ENCODE assay signal across 1 cellular context in the genomic region with DNA sequence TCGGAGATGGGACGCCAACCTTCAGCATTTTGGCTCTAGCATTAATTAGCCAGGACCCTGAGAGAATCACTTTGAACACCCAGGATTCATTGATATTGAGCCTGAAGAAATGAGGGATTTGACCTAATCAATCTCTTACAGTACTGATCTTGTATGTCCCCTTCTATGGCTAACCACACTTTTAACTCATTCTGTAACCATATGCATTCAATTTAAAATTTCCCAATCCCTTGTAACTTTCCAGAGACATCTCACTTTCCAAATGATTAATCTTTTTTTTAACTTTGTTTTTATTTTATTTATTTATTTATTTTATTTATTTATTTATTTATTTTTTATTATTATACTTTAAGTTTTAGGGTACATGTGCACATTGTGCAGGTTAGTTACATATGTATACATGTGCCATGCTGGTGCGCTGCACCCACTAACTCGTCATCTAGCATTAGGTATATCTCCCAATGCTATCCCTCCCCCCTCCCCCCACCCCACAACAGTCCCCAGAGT.
TF ChIP-seq lines count a peak whose summit lies in the region.

No MANE protein-coding gene starts in this region.

TF ChIP-seq in HEK293, 187 proteins besides CTCF, POLR2A, EP300 and RAD21:
- TF ChIP-seq, protein P1, sequence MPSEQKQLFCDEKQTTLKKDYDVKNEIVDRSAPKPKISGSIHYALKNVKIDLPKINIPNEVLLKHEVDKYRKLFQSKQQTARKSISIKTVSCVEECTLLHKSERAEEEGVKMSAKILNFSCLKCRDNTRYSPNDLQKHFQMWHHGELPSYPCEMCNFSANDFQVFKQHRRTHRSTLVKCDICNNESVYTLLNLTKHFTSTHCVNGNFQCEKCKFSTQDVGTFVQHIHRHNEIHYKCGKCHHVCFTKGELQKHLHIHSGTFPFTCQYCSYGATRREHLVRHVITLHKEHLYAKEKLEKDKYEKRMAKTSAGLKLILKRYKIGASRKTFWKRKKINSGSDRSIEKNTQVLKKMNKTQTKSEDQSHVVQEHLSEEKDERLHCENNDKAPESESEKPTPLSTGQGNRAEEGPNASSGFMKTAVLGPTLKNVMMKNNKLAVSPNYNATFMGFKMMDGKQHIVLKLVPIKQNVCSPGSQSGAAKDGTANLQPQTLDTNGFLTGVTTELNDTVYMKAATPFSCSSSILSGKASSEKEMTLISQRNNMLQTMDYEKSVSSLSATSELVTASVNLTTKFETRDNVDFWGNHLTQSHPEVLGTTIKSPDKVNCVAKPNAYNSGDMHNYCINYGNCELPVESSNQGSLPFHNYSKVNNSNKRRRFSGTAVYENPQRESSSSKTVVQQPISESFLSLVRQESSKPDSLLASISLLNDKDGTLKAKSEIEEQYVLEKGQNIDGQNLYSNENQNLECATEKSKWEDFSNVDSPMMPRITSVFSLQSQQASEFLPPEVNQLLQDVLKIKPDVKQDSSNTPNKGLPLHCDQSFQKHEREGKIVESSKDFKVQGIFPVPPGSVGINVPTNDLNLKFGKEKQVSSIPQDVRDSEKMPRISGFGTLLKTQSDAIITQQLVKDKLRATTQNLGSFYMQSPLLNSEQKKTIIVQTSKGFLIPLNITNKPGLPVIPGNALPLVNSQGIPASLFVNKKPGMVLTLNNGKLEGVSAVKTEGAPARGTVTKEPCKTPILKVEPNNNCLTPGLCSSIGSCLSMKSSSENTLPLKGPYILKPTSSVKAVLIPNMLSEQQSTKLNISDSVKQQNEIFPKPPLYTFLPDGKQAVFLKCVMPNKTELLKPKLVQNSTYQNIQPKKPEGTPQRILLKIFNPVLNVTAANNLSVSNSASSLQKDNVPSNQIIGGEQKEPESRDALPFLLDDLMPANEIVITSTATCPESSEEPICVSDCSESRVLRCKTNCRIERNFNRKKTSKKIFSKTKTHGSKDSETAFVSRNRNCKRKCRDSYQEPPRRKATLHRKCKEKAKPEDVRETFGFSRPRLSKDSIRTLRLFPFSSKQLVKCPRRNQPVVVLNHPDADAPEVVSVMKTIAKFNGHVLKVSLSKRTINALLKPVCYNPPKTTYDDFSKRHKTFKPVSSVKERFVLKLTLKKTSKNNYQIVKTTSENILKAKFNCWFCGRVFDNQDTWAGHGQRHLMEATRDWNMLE (tag by site-specific recombination; conservative IDR thresholded peaks at IDR 0.05; ENCODE audit: low read depth) = peak; percentile 90
- TF ChIP-seq, protein P2, sequence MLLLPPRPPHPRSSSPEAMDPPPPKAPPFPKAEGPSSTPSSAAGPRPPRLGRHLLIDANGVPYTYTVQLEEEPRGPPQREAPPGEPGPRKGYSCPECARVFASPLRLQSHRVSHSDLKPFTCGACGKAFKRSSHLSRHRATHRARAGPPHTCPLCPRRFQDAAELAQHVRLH (tag by site-specific recombination; IDR thresholded peaks at IDR 0.05) = 0 out of 2 replicates have a peak, but pooled peaks have one; percentile 31
- 0 out of 2 replicates have a peak, but pooled peaks have one; percentile 27 for TF ChIP-seq ZBTB21 (tag by site-specific recombination; IDR thresholded peaks at IDR 0.05)
- peak; percentile 48; the same call in 1 of the 2 replicates for TF ChIP-seq ZNF558 (tag by site-specific recombination; IDR thresholded peaks at IDR 0.05)
- TF ChIP-seq, protein P3, sequence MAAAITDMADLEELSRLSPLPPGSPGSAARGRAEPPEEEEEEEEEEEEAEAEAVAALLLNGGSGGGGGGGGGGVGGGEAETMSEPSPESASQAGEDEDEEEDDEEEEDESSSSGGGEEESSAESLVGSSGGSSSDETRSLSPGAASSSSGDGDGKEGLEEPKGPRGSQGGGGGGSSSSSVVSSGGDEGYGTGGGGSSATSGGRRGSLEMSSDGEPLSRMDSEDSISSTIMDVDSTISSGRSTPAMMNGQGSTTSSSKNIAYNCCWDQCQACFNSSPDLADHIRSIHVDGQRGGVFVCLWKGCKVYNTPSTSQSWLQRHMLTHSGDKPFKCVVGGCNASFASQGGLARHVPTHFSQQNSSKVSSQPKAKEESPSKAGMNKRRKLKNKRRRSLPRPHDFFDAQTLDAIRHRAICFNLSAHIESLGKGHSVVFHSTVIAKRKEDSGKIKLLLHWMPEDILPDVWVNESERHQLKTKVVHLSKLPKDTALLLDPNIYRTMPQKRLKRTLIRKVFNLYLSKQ (tag by site-specific recombination; IDR thresholded peaks at IDR 0.05; ENCODE audit: borderline replicate concordance) = 0 out of 2 replicates have a peak, but pooled peaks have one; percentile 75
- TF ChIP-seq, protein P4, sequence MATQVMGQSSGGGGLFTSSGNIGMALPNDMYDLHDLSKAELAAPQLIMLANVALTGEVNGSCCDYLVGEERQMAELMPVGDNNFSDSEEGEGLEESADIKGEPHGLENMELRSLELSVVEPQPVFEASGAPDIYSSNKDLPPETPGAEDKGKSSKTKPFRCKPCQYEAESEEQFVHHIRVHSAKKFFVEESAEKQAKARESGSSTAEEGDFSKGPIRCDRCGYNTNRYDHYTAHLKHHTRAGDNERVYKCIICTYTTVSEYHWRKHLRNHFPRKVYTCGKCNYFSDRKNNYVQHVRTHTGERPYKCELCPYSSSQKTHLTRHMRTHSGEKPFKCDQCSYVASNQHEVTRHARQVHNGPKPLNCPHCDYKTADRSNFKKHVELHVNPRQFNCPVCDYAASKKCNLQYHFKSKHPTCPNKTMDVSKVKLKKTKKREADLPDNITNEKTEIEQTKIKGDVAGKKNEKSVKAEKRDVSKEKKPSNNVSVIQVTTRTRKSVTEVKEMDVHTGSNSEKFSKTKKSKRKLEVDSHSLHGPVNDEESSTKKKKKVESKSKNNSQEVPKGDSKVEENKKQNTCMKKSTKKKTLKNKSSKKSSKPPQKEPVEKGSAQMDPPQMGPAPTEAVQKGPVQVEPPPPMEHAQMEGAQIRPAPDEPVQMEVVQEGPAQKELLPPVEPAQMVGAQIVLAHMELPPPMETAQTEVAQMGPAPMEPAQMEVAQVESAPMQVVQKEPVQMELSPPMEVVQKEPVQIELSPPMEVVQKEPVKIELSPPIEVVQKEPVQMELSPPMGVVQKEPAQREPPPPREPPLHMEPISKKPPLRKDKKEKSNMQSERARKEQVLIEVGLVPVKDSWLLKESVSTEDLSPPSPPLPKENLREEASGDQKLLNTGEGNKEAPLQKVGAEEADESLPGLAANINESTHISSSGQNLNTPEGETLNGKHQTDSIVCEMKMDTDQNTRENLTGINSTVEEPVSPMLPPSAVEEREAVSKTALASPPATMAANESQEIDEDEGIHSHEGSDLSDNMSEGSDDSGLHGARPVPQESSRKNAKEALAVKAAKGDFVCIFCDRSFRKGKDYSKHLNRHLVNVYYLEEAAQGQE (tag by site-specific recombination; IDR thresholded peaks at IDR 0.05) = peak; percentile 78
- TF ChIP-seq ZXDB (tag by site-specific recombination; IDR thresholded peaks at IDR 0.05) = peak; percentile 78
- peak; percentile 92 for TF ChIP-seq ZNF426 (tag by site-specific recombination; IDR thresholded peaks at IDR 0.05)
- TF ChIP-seq ZNF510 (tag by site-specific recombination; IDR thresholded peaks at IDR 0.05; ENCODE audit: insufficient replicate concordance) = peak; percentile 82
- 0 out of 2 replicates have a peak, but pooled peaks have one; percentile 45 for TF ChIP-seq ZNF266 (tag by site-specific recombination; IDR thresholded peaks at IDR 0.05; ENCODE audit: low read depth)
- TF ChIP-seq ZNF654 (tag by site-specific recombination; IDR thresholded peaks at IDR 0.05; ENCODE audit: low read depth) = peak; percentile 37
- TF ChIP-seq ZNF664 (tag by site-specific recombination; IDR thresholded peaks at IDR 0.05) = peak; percentile 49; the same call in 1 of the 2 replicates
- peak; percentile 61; the same call in 1 of the 2 replicates for TF ChIP-seq ZNF501 (tag by site-specific recombination; IDR thresholded peaks at IDR 0.05)
- TF ChIP-seq ZNF354C (tag by site-specific recombination; IDR thresholded peaks at IDR 0.05; ENCODE audit: borderline replicate concordance, low read depth) = peak; percentile 76; the same call in 1 of the 2 replicates
- 0 out of 2 replicates have a peak, but pooled peaks have one; percentile 48 for TF ChIP-seq ZBTB1 (tag by site-specific recombination; IDR thresholded peaks at IDR 0.05)
- TF ChIP-seq ZNF202 (tag by site-specific recombination; IDR thresholded peaks at IDR 0.05; ENCODE audit: borderline replicate concordance) = peak; percentile 78; the same call in 1 of the 2 replicates
- TF ChIP-seq ZNF555 (tag by site-specific recombination; conservative IDR thresholded peaks at IDR 0.05) = peak; percentile 89
- TF ChIP-seq ZNF433 (tag by site-specific recombination; IDR thresholded peaks at IDR 0.05; ENCODE audit: low read depth) = peak; percentile 72
- TF ChIP-seq ZBTB8A (tag by site-specific recombination; IDR thresholded peaks at IDR 0.05) = peak; percentile 80
- peak; percentile 78 for TF ChIP-seq ZNF623 (tag by site-specific recombination; IDR thresholded peaks at IDR 0.05)
- TF ChIP-seq ZNF394 (tag by site-specific recombination; IDR thresholded peaks at IDR 0.05; ENCODE audit: borderline replicate concordance) = peak; percentile 94
- 0 out of 2 replicates have a peak, but pooled peaks have one; percentile 33 for TF ChIP-seq ZNF302 (tag by site-specific recombination; IDR thresholded peaks at IDR 0.05; ENCODE audit: low read depth)
- TF ChIP-seq, protein P5, sequence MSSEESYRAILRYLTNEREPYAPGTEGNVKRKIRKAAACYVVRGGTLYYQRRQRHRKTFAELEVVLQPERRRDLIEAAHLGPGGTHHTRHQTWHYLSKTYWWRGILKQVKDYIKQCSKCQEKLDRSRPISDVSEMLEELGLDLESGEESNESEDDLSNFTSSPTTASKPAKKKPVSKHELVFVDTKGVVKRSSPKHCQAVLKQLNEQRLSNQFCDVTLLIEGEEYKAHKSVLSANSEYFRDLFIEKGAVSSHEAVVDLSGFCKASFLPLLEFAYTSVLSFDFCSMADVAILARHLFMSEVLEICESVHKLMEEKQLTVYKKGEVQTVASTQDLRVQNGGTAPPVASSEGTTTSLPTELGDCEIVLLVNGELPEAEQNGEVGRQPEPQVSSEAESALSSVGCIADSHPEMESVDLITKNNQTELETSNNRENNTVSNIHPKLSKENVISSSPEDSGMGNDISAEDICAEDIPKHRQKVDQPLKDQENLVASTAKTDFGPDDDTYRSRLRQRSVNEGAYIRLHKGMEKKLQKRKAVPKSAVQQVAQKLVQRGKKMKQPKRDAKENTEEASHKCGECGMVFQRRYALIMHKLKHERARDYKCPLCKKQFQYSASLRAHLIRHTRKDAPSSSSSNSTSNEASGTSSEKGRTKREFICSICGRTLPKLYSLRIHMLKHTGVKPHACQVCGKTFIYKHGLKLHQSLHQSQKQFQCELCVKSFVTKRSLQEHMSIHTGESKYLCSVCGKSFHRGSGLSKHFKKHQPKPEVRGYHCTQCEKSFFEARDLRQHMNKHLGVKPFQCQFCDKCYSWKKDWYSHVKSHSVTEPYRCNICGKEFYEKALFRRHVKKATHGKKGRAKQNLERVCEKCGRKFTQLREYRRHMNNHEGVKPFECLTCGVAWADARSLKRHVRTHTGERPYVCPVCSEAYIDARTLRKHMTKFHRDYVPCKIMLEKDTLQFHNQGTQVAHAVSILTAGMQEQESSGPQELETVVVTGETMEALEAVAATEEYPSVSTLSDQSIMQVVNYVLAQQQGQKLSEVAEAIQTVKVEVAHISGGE (tag by site-specific recombination; conservative IDR thresholded peaks at IDR 0.05; ENCODE audit: low read depth) = peak; percentile 86
- peak; percentile 60; the same call in 1 of the 2 replicates for TF ChIP-seq ZNF140 (tag by site-specific recombination; IDR thresholded peaks at IDR 0.05)
- peak; percentile 39; the same call in 1 of the 2 replicates for TF ChIP-seq ZNF560 (tag by site-specific recombination; IDR thresholded peaks at IDR 0.05; ENCODE audit: borderline replicate concordance)
- TF ChIP-seq ZNF629 (tag by site-specific recombination; IDR thresholded peaks at IDR 0.05) = peak; percentile 57
